In the genomic region with DNA sequence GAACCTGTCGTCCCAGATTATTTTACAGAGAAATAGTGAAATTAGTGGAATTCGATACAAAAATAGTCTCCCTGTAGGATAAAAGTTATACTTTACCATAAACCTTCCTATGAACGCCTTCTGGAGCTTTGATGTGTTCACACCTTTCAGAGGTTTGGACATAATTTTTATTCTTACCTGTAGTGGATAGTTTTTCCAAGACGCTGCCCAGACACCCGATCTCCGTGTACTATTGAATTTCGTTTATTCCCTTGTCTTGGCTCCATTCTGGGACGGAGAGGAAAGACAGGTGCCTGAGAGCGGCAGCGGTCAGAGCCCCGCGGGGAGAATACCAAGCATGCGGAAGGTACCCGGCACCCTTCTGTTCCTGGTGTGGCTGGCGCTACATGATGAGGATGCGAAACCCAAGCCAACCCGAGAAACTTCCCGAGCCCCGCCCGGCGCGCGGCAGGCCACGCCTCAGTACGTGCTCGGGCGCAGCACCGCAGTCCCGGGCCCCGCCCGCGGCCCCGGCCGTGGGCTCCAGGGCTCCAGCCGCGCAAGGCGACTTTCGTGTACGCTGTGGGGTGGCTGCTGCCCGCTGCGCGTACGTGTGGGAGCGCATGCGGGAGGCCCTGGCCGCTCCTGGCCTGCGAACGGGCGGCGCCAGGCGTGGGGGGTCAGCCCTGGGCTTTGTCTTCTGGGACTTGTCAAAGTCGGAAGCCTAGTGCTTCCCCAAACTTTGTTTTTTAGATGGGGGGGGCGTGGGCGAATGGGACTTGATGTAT, we compare ENCODE assay signal across 8 cellular contexts. TPM values are rescaled to one million over a fixed set of nuclear protein-coding genes. Genes with fewer than 3 reads are reported as not detected.
A peak's percentile ranks its signal among the peaks of the same experiment; 100 is the strongest.
DNase-seq lines count a peak whose midpoint lies in the region; ATAC-seq and TF ChIP-seq lines count a peak whose summit lies in the region.

No MANE protein-coding gene starts in this region.

- H3K4me3 ChIP-seq in KMS-11 (IDR thresholded peaks at IDR 0.05; ENCODE audit: insufficient read depth, low read depth, low read length) (no peak overlapping the region), astrocyte of the spinal cord (ENCODE audit: low read depth, low read length) (peak overlapping the region; percentile 31), gastrocnemius medialis (peak overlapping the region; percentile 58 to 73 (median 70))

- H3K4me1 ChIP-seq in KMS-11 (ENCODE audit: low read depth, poor library complexity, severe bottlenecking) (peaks cover 7% of the 10 kb centered on the region), gastrocnemius medialis (peaks cover 24 to 40% of the 10 kb centered on the region in 2 donors)

- H3K4me2 ChIP-seq in KMS-11 = peak overlapping the region; percentile 42

- peak overlapping the region; percentile 41 for H2AFZ ChIP-seq in KMS-11 (ENCODE audit: low read depth)

- H3K27ac ChIP-seq in KMS-11 (no peak overlapping the region), gastrocnemius medialis (peak overlapping the region; percentile 78 to 93 (median 91))

- no peaks in the 10 kb centered on the region for H3K9me3 ChIP-seq in gastrocnemius medialis

- peak overlapping the region; percentile 30; the same call in 1 of the 2 replicates for H3K9ac ChIP-seq in KMS-11

- peak; percentile 88 for ATAC-seq in GM21529 (IDR thresholded peaks at IDR 0.05; ENCODE audit: unreplicated experiment)
- ATAC-seq in gastrocnemius medialis = peak; percentile 92 to 94

- in situ Hi-C loops in astrocyte of the spinal cord (cut with HindIII; ENCODE audit: low sequenced_read_pairs) (no loop called here), gastrocnemius medialis (cut with MboI; ENCODE audit: low sequenced_read_pairs in 4 of 4) (loop anchor here in 1 of 4 donors (10.0 kb wide), 1 partner anchor 56 kb away; a partner anchor contains a TSS)

- H3K36me3 ChIP-seq in KMS-11 (ENCODE audit: insufficient read depth) (no peaks in the 10 kb centered on the region), gastrocnemius medialis (no peaks in the 10 kb centered on the region)

- TF ChIP-seq CTCF in KMS-11 (conservative IDR thresholded peaks at IDR 0.05; ENCODE audit: low read depth, low read length) (no peak), astrocyte of the spinal cord (IDR thresholded peaks at IDR 0.05; ENCODE audit: low read depth, low read length) (no peak), gastrocnemius medialis (IDR thresholded peaks at IDR 0.05 in 4 of 5, conservative IDR thresholded peaks at IDR 0.05 in 1 of 5) (no peak)

- H4K20me1 ChIP-seq in KMS-11 (ENCODE audit: insufficient read depth) = no peaks in the 10 kb centered on the region

- H3K79me2 ChIP-seq in KMS-11 (ENCODE audit: insufficient read depth, low read depth) = no peaks in the 10 kb centered on the region

- TF ChIP-seq POLR2A in gastrocnemius medialis (IDR thresholded peaks at IDR 0.05) = peak; percentile 83 to 90

- H3K27me3 ChIP-seq in KMS-11 (ENCODE audit: insufficient read depth, low read depth) (no peaks in the 10 kb centered on the region), gastrocnemius medialis (no peaks in the 10 kb centered on the region)

- intact Hi-C loops in gastrocnemius medialis (cut with DNase I; ENCODE audit: low total_unique reads) = loop anchor here (1.0 kb wide), 1 partner anchor 11 kb away; a partner anchor contains a TSS

- DNase-seq in DMS153 treated with DMSO at 0.1 percent for 48 hours (lab: John Stamatoyannopoulos, UW; ENCODE audit: unreplicated experiment) = peak; percentile 42
- DNase-seq in T-helper 2 cell = peak; percentile 54 to 87 (median 73)
- peak; percentile 73 for DNase-seq in astrocyte of the spinal cord (ENCODE audit: low read depth, low spot score)
- DNase-seq in hypothalamus (lab: John Stamatoyannopoulos, UW) = peak in 46 of 51 donors; percentile 4 to 76 (median 50)
- peak; percentile 86 to 90 for DNase-seq in gastrocnemius medialis
- DNase-seq in HuH-7.5 (ENCODE audit: low spot score) = no peak

RNA-seq across cellular contexts. Expression of a gene that starts 11.3 kb away (rescaled TPM):
- total RNA-seq in gastrocnemius medialis = 1 to 10 TPM; 2.0 to 3.7 (median 3.0) TPM

RNA-seq across cellular contexts. Expression of a gene that starts 55.6 kb away (rescaled TPM):
- 10 to 100 TPM; 18.2 to 30.7 (median 23.6) TPM for total RNA-seq in gastrocnemius medialis
